12 cellular contexts compared by ENCODE assay signal in the genomic region with DNA sequence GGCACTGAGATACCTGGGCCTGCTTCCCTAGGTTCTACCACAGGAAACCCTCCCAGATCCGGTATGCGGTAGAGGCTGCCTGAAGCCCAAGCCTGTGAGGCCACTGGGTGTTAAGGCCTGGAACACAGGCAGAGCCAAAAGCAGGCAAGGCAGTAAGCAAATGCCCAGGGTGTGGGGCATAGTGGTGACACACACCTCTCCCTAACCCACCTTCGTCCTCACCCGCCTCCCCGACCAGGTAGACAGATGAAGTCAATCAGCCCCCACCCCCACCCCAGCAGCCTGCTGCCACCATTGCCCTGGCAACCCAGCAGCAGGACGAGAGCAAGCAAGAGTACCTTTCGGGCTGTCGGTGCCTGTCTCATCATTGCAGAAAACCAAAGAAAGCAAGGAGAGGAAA. TPM values are rescaled to one million over a fixed set of nuclear protein-coding genes. Genes with fewer than 3 reads are reported as not detected.
DNase-seq lines count a peak whose midpoint lies in the region; ATAC-seq, FAIRE-seq and TF ChIP-seq lines count a peak whose summit lies in the region.
"Had no signal": no experiment of that assay in that cellular context is flagged by ENCODE, and none has a peak within 500 bp of the region (broad histone marks: within the 10 kb centered on the region; RNA-seq: fewer than 3 reads in every experiment).

No MANE protein-coding gene starts in this region.

- H3K18ac ChIP-seq in mesenchymal stem cell (ENCODE audit: low read depth in 1 of 2, low read length in 2 of 2) = no peak overlapping the region

- H3K27me3 Mint-ChIP-seq in stimulated activated memory B cell treated with anti-CD40 and anti-IgM and Interleukin-4, amounts not matched to agents 10 μg/mL and 1 μg/mL and 100 μg/mL, for 72 hours = no peaks in the 10 kb centered on the region
- H3K27me3 Mint-ChIP-seq: memory B cell had no signal

- H3K4me1 Mint-ChIP-seq in stimulated activated memory B cell treated with anti-CD40 and anti-IgM and Interleukin-4, amounts not matched to agents 10 μg/mL and 1 μg/mL and 100 μg/mL, for 72 hours = peaks cover 6% of the 10 kb centered on the region

- TF ChIP-seq CTCF in epithelial cell of esophagus (IDR thresholded peaks at IDR 0.05; ENCODE audit: insufficient read depth, low read depth, low read length, missing control alignments) (no peak), tibial artery (IDR thresholded peaks at IDR 0.05) (no peak)

- H3K4me2 ChIP-seq in mesenchymal stem cell (ENCODE audit: low read length, poor library complexity, severe bottlenecking) = no peak overlapping the region
- H3K4me2 ChIP-seq: KMS-11 had no signal

- no peaks in the 10 kb centered on the region for H3K9me3 ChIP-seq in mesenchymal stem cell (ENCODE audit: control insufficient read depth, low read length)
- H3K9me3 ChIP-seq in tibial artery = no peaks in the 10 kb centered on the region

- H3K36me3 ChIP-seq in mesenchymal stem cell (ENCODE audit: control insufficient read depth in 1 of 2, insufficient read depth in 2 of 2, low read depth in 1 of 2, low read length in 2 of 2) (peaks cover 58 to 67% of the 10 kb centered on the region in 2 experiments), tibial artery (peaks cover 28 to 67% (median 52%) of the 10 kb centered on the region in 3 donors)

- H3K4ac ChIP-seq in mesenchymal stem cell (ENCODE audit: low read depth in 1 of 2, low read length in 2 of 2) = no peak overlapping the region

- no peak overlapping the region for H2AFZ ChIP-seq in mesenchymal stem cell (ENCODE audit: low read depth, low read length)

- peak overlapping the region; percentile 20 for H3K4me3 ChIP-seq in epithelial cell of esophagus (ENCODE audit: low read length)
- peak overlapping the region in 1 of 2 experiments; percentile 75 for H3K4me3 ChIP-seq in mesenchymal stem cell (ENCODE audit: insufficient read depth in 1 of 2, low read depth in 1 of 2, low read length in 2 of 2)
- H3K4me3 ChIP-seq in tibial artery = peak overlapping the region; percentile 22 to 45

- H3K4me1 ChIP-seq in mesenchymal stem cell (ENCODE audit: control insufficient read depth, insufficient read depth, low read depth, low read length) (peaks cover 10% of the 10 kb centered on the region), tibial artery (peaks cover 0 to 32% (median 17%) of the 10 kb centered on the region in 4 donors)

- H3K79me1 ChIP-seq in mesenchymal stem cell (replicated peaks; ENCODE audit: low read length, poor library complexity, severe bottlenecking) = peaks cover 69% of the 10 kb centered on the region

- peaks cover 58% of the 10 kb centered on the region for H3K36me3 Mint-ChIP-seq in stimulated activated memory B cell treated with anti-CD40 and anti-IgM and Interleukin-4, amounts not matched to agents 10 μg/mL and 1 μg/mL and 100 μg/mL, for 72 hours

- no peak overlapping the region for H2AK5ac ChIP-seq in mesenchymal stem cell (ENCODE audit: low read length, severe bottlenecking)

- intact Hi-C loops in tibial artery (cut with DNase I; ENCODE audit: low total_unique reads) = no loop called here

- H2BK12ac ChIP-seq in mesenchymal stem cell (ENCODE audit: low read length in 2 of 2) = no peak overlapping the region

- H2BK120ac ChIP-seq in mesenchymal stem cell (ENCODE audit: low read depth, low read length) = no peak overlapping the region

- 90% methylated on average over 8 of the region's 8 CpGs for WGBS in mesenchymal stem cell

- no peak overlapping the region for H3K27ac Mint-ChIP-seq in stimulated activated memory B cell treated with anti-CD40 and anti-IgM and Interleukin-4, amounts not matched to agents 10 μg/mL and 1 μg/mL and 100 μg/mL, for 72 hours
- H3K27ac Mint-ChIP-seq: memory B cell had no signal

- H3K4me3 Mint-ChIP-seq in stimulated activated memory B cell treated with anti-CD40 and anti-IgM and Interleukin-4, amounts not matched to agents 10 μg/mL and 1 μg/mL and 100 μg/mL, for 72 hours = no peak overlapping the region
- H3K4me3 Mint-ChIP-seq: memory B cell had no signal

- peak overlapping the region; percentile 75 for H3K9ac ChIP-seq in mesenchymal stem cell (ENCODE audit: low read length)
- H3K9ac ChIP-seq: KMS-11 had no signal

- H3K27ac ChIP-seq in mesenchymal stem cell (ENCODE audit: low read length, poor library complexity, severe bottlenecking) = no peak overlapping the region
- peak overlapping the region; percentile 7 to 24 for H3K27ac ChIP-seq in tibial artery
- H3K27ac ChIP-seq: KMS-11 had no signal

- H3K27me3 ChIP-seq in mesenchymal stem cell (ENCODE audit: control insufficient read depth in 1 of 2, insufficient read depth in 1 of 2, low read length in 2 of 2) = no peaks in the 10 kb centered on the region
- H3K27me3 ChIP-seq in tibial artery = no peaks in the 10 kb centered on the region

- H4K8ac ChIP-seq in mesenchymal stem cell (ENCODE audit: low read length) = no peak overlapping the region

- no peaks in the 10 kb centered on the region for H3K9me3 Mint-ChIP-seq in stimulated activated memory B cell treated with anti-CD40 and anti-IgM and Interleukin-4, amounts not matched to agents 10 μg/mL and 1 μg/mL and 100 μg/mL, for 72 hours
- H3K9me3 Mint-ChIP-seq: memory B cell had no signal

- no peak overlapping the region for H4K91ac ChIP-seq in mesenchymal stem cell (ENCODE audit: low read length)

- H3K14ac ChIP-seq in mesenchymal stem cell (ENCODE audit: low read length in 2 of 2) = no peak overlapping the region

- H2BK5ac ChIP-seq in mesenchymal stem cell (ENCODE audit: low read depth, low read length, poor library complexity, severe bottlenecking) = no peak overlapping the region

- no peak overlapping the region for H2BK15ac ChIP-seq in mesenchymal stem cell (ENCODE audit: low read depth, poor library complexity, severe bottlenecking)

- FAIRE-seq in frontal cortex (lab: Jason Lieb, UNC) = no peak

- no peak overlapping the region for H3K23ac ChIP-seq in mesenchymal stem cell (ENCODE audit: low read length in 2 of 2)

- no peak for ATAC-seq in stimulated activated memory B cell treated with anti-CD40 and anti-IgM and Interleukin-4, amounts not matched to agents 10 μg/mL and 1 μg/mL and 100 μg/mL, for 72 hours

- DNase-seq in NCI-H526 (lab: John Stamatoyannopoulos, UW) = peak; percentile 24 to 44
- no peak for DNase-seq in NCI-H526 treated with DMSO at 0.1 percent for 48 hours (lab: John Stamatoyannopoulos, UW)
- DNase-seq in epithelial cell of esophagus (ENCODE audit: low read depth) = no peak
- DNase-seq in mesenchymal stem cell = no peak
- DNase-seq in tibial artery = no peak
- DNase-seq in frontal cortex (ENCODE audit: low spot score in 2 of 2) = no peak
- DNase-seq in NCI-H524 treated with DMSO at 0.1 percent for 48 hours (lab: John Stamatoyannopoulos, UW) = no peak
- DNase-seq: activated CD8-positive, alpha-beta memory T cell treated with anti-CD3 and anti-CD28 coated beads, Interleukin-2, amount 50 U/mL, for 4 hours; T-helper 2 cell had no signal

RNA-seq across cellular contexts. Expression of a gene that starts 6.1 kb away (rescaled TPM):
- polyA plus RNA-seq in mesenchymal stem cell (2013, experiment 1 of 2) = 188 TPM
- polyA plus RNA-seq in mesenchymal stem cell (2013, experiment 2 of 2) = 195 TPM
- total RNA-seq in frontal cortex = 111 TPM

RNA-seq across cellular contexts. Expression of a gene that starts 30.8 kb away (rescaled TPM):
- 0.15 TPM for polyA plus RNA-seq in mesenchymal stem cell (2013, experiment 1 of 2)
- 0.10 TPM for polyA plus RNA-seq in mesenchymal stem cell (2013, experiment 2 of 2)
- total RNA-seq in frontal cortex = 1.2 TPM

RNA-seq across cellular contexts. Expression of a gene that starts 47.4 kb away (rescaled TPM):
- 0.46 TPM for polyA plus RNA-seq in mesenchymal stem cell (2013, experiment 1 of 2)
- polyA plus RNA-seq in mesenchymal stem cell (2013, experiment 2 of 2) = 0.29 TPM
- 0.41 TPM for total RNA-seq in frontal cortex

RNA-seq across cellular contexts. Expression of a gene that starts 47.5 kb away (rescaled TPM):
- polyA plus RNA-seq in mesenchymal stem cell (2013, experiment 1 of 2) = 7.0 TPM
- polyA plus RNA-seq in mesenchymal stem cell (2013, experiment 2 of 2) = 7.3 TPM
- 38.7 TPM for total RNA-seq in frontal cortex

Comparison
In these comparisons a context has a peak if more than half of its experiments do, and no peak if none do; other contexts are left out.
1. DNase-seq: peak in NCI-H526 (2 of 2); none in NCI-H526 treated with DMSO at 0.1 percent for 48 hours (single experiment), epithelial cell of esophagus (single experiment), mesenchymal stem cell (single experiment), tibial artery (0 of 2), frontal cortex (0 of 2) and NCI-H524 treated with DMSO at 0.1 percent for 48 hours (single experiment).